8 cellular contexts compared by ENCODE assay signal in genomic region chr12:124992874-124993567, GRCh38. TPM values are rescaled to one million over a fixed set of nuclear protein-coding genes. Genes with fewer than 3 reads are reported as not detected.
DNase-seq lines count a peak whose midpoint lies in the region; ATAC-seq, FAIRE-seq and TF ChIP-seq lines count a peak whose summit lies in the region.

No MANE protein-coding gene starts in this region.

- H3K4me3 ChIP-seq in GM12878 (peak overlapping the region; percentile 58; the same call in 1 of the 2 replicates), kidney (ENCODE audit: low read length in 2 of 2) (peak overlapping the region; percentile 77 to 82)

- peaks cover 3% of the 10 kb centered on the region for H3K9me3 Mint-ChIP-seq in T-helper 2 cell treated with Interferon-gamma antibody and Interleukin-4, amounts not matched to agents 5 μg/mL and 100 μg/mL, for 36 hours

- H3K27me3 ChIP-seq in GM12878 (replicated peaks in 1 of 2; ENCODE audit: control insufficient read depth in 2 of 2, insufficient read depth in 2 of 2, low read length in 1 of 2), result no peaks in the 10 kb centered on the region

- no TSS peak for BruUV-seq in GM12878 (replicated peaks; lab: Mats Ljungman, UMichigan)

- TF ChIP-seq RAD21 in GM12878 (IDR thresholded peaks at IDR 0.05; ENCODE audit: insufficient read depth, low read depth, low read length), result 0 out of 2 replicates have a peak, but pooled peaks have one; percentile 5

- H3K27ac ChIP-seq in GM12878 (ENCODE audit: control insufficient read depth, insufficient read depth) (peak overlapping the region; percentile 47), kidney (ENCODE audit: low read depth in 2 of 2, low read length in 2 of 2) (peak overlapping the region in 1 of 2 donors; percentile 51)

- peak; percentile 31 for FAIRE-seq in GM12878 (lab: Jason Lieb, UNC)
- FAIRE-seq in kidney (lab: Jason Lieb, UNC), result no peak

- POLR2A ChIA-PET in GM12878 (lab: Charles Lee), result interaction anchor here (0.6 to 3.3 kb wide), 5 partner anchors 45 to 75 kb away, joined by 3 to 44 read pairs (median 5); partner anchors contain the start of gene UBC

- H3K9ac ChIP-seq in GM12878 (ENCODE audit: control insufficient read depth, insufficient read depth, low read length) (peak overlapping the region; percentile 59), kidney (ENCODE audit: low read length in 2 of 2) (peak overlapping the region; percentile 13 to 70)

- peaks cover 27% of the 10 kb centered on the region for H3K4me1 Mint-ChIP-seq in T-helper 2 cell treated with Interferon-gamma antibody and Interleukin-4, amounts not matched to agents 5 μg/mL and 100 μg/mL, for 36 hours (ENCODE audit: low read depth)

- H4K20me1 ChIP-seq in GM12878 (ENCODE audit: control insufficient read depth, insufficient read depth), result no peaks in the 10 kb centered on the region

- CTCF ChIA-PET in GM12878 (lab: Yijun Ruan, JAX), result interaction anchor here (1.1 to 2.7 kb wide), 2 partner anchors 45 to 53 kb away, joined by 3 to 20 read pairs; no protein-coding TSS in a partner anchor

- H3K79me2 ChIP-seq in GM12878 (ENCODE audit: control insufficient read depth, insufficient read depth, low read length), result peaks cover 52% of the 10 kb centered on the region

- H3K9me3 ChIP-seq in GM12878 (replicated peaks; ENCODE audit: control insufficient read depth, insufficient read depth, low read length) (no peaks in the 10 kb centered on the region), kidney (ENCODE audit: control insufficient read depth in 1 of 2, low read length in 2 of 2) (no peaks in the 10 kb centered on the region)

- H3K36me3 Mint-ChIP-seq in T-helper 2 cell treated with Interferon-gamma antibody and Interleukin-4, amounts not matched to agents 5 μg/mL and 100 μg/mL, for 36 hours (ENCODE audit: low read depth), result peaks cover 6% of the 10 kb centered on the region

- H3K27me3 Mint-ChIP-seq in T-helper 2 cell treated with Interferon-gamma antibody and Interleukin-4, amounts not matched to agents 5 μg/mL and 100 μg/mL, for 36 hours (ENCODE audit: low read depth), result no peaks in the 10 kb centered on the region

- H3K27ac Mint-ChIP-seq in T-helper 2 cell treated with Interferon-gamma antibody and Interleukin-4, amounts not matched to agents 5 μg/mL and 100 μg/mL, for 36 hours, result peak overlapping the region; percentile 97

- peak overlapping the region; percentile 89 for H2AFZ ChIP-seq in GM12878 (ENCODE audit: control insufficient read depth, low read depth, low read length)

- H3K4me1 ChIP-seq in GM12878 (ENCODE audit: control insufficient read depth, insufficient read depth, low read length) (peaks cover 14% of the 10 kb centered on the region), kidney (ENCODE audit: control insufficient read depth in 1 of 2, insufficient read depth in 1 of 2, low read depth in 1 of 2, low read length in 2 of 2) (peaks cover 2 to 18% of the 10 kb centered on the region in 2 donors)

- intact Hi-C loops in GM12878 (cut with micrococcal nuclease; ENCODE audit: unreplicated experiment), result loop anchor here (2.0 kb wide), 1 partner anchor 76 kb away; no protein-coding TSS in a partner anchor
- intact Hi-C loops in kidney (cut with DNase I), result no loop called here

- in situ Hi-C loops in G401 (cut with HindIII; ENCODE audit: low sequenced_read_pairs), result no loop called here
- in situ Hi-C loops in GM12878 (cut with MboI), result no loop called here

- H3K36me3 ChIP-seq in GM12878 (ENCODE audit: control insufficient read depth in 2 of 2, insufficient read depth in 2 of 2, low read length in 1 of 2) (no peaks in the 10 kb centered on the region), kidney (ENCODE audit: control insufficient read depth in 1 of 2, insufficient read depth in 2 of 2, low read length in 2 of 2) (no peaks in the 10 kb centered on the region)

- under 1% methylated on average over 15 of the region's 23 CpGs for WGBS in GM12878 (ENCODE audit: insufficient coverage, insufficient replicate concordance, low lambda C conversion rate, missing lambda C conversion rate)

- SMC1A ChIA-PET in GM12878 (lab: Charles Lee; ENCODE audit: uncharacterized antibody, unreplicated experiment), result interaction anchor here (1.6 to 3.1 kb wide), 2 partner anchors 56 to 75 kb away, joined by 3 to 11 read pairs; no protein-coding TSS in a partner anchor

- H3K4me3 Mint-ChIP-seq in T-helper 2 cell treated with Interferon-gamma antibody and Interleukin-4, amounts not matched to agents 5 μg/mL and 100 μg/mL, for 36 hours, result peak overlapping the region; percentile 87

- TF ChIP-seq CTCF in GM12878 (IDR thresholded peaks at IDR 0.05 in 2 of 3, conservative IDR thresholded peaks at IDR 0.05 in 1 of 3; ENCODE audit: control insufficient read depth in 2 of 3, extremely low read depth in 1 of 3, insufficient read depth in 1 of 3, low read depth in 3 of 3, low read length in 3 of 3) (peak; percentile 61 to 71 (median 66)), kidney (IDR thresholded peaks at IDR 0.05; ENCODE audit: borderline replicate concordance, extremely low read depth, insufficient read depth) (peak; percentile 12)

- peak overlapping the region; percentile 93 for H3K4me2 ChIP-seq in GM12878 (ENCODE audit: control insufficient read depth, insufficient read depth)

- peak; percentile 61 for DNase-seq in G401 (ENCODE audit: low spot score)
- DNase-seq in NCI-H2029 treated with DMSO at 0.1 percent for 48 hours (lab: John Stamatoyannopoulos, UW), result peak; percentile 80
- peak; percentile 85 for DNase-seq in T-helper 2 cell treated with Interferon-gamma antibody and Interleukin-4, amounts not matched to agents 5 μg/mL and 100 μg/mL, for 36 hours (ENCODE audit: low spot score)
- DNase-seq in GM12878 (ENCODE audit: low read depth, low spot score), result peak; percentile 69
- DNase-seq in kidney, result no peak
- peak; percentile 84 for DNase-seq in stimulated activated CD4-positive, alpha-beta T cell treated with anti-CD3 and anti-CD28 coated beads, Interleukin-2, amount 100 ng/mL, for 24 hours
- DNase-seq in mesenteric fat pad (ENCODE audit: low spot score), result no peak

- TF ChIP-seq POLR2A in GM12878 (IDR thresholded peaks at IDR 0.05; ENCODE audit: low read depth, low read length), result peak; percentile 34; the same call in 1 of the 2 replicates

- ATAC-seq in HG02642 (IDR thresholded peaks at IDR 0.05; ENCODE audit: poor library complexity, unreplicated experiment) (peak; percentile 32), GM12878 (peak; percentile 50)

- TF ChIP-seq EP300 in GM12878 (IDR thresholded peaks at IDR 0.05; ENCODE audit: borderline replicate concordance in 1 of 2, control insufficient read depth in 1 of 2, low read depth in 2 of 2, low read length in 2 of 2), result no peak

- RAD21 ChIA-PET in GM12878 (lab: Charles Lee; ENCODE audit: unreplicated experiment), result interaction anchor here (2.6 to 3.3 kb wide), 2 partner anchors 53 to 74 kb away, joined by 13 to 15 read pairs; no protein-coding TSS in a partner anchor

TF ChIP-seq in GM12878, 131 proteins besides CTCF, POLR2A, EP300 and RAD21 (continues in another document):
- no peak for TF ChIP-seq USF1 (IDR thresholded peaks at IDR 0.05; ENCODE audit: borderline replicate concordance, extremely low read length, insufficient read depth, low read depth, low read length)

RNA-seq across cellular contexts. Expression of gene BRI3BP, which starts 0.4 kb away (rescaled TPM):
- total RNA-seq in G401 (2014; rRNA removed; shearing (Covaris generic)), result 8.4 and 11.8 TPM in 2 replicates
- 27.0 and 27.3 TPM in 2 replicates for total RNA-seq in GM12878 (2013; cell fraction: nucleolus; rRNA removed)
- 29.3 and 31.7 TPM in 2 replicates for total RNA-seq in GM12878 (2014; rRNA removed)
- 28.7 and 30.1 TPM in 2 replicates for total RNA-seq in GM12878 (2014; rRNA removed; fragmentation: Illumina TruSeq; extraction: Trizol)
- 33.3 and 37.0 TPM in 2 replicates for total RNA-seq in GM12878 (2021)
- polyA plus RNA-seq in GM12878 (2011; ENCODE audit: low read depth), result 8.5 TPM
- 27.6 and 33.0 TPM in 2 replicates for polyA plus RNA-seq in GM12878 (2011; rRNA removed)
- polyA plus RNA-seq in GM12878 (2011; cell fraction: cytosol; rRNA removed), result 21.9 and 24.3 TPM in 2 replicates
- 5.6 and 7.6 TPM in 2 replicates for polyA plus RNA-seq in GM12878 (2011; cell fraction: nucleus; rRNA removed)
- polyA plus RNA-seq in GM12878 (2012), result 14.7 and 17.3 TPM in 2 replicates
- 30.3 and 31.9 TPM in 2 replicates for polyA plus RNA-seq in GM12878 (2014; fragmentation: Illumina TruSeq; extraction: Trizol)
- 10 to 100 TPM; 15.1 to 22.6 TPM for polyA plus RNA-seq in GM12878 (2014; fragmentation: Nextera tagmentation; extraction: Ambion mirVana)
- polyA plus RNA-seq in GM12878 (2014; rRNA removed), result 24.3 and 24.6 TPM in 2 replicates
- 10 to 100 TPM; 11.5 to 33.5 TPM for polyA plus RNA-seq in GM12878 (2016; fragmentation: Nextera tagmentation; extraction: Ambion mirVana)
- polyA minus RNA-seq in GM12878 (2011; rRNA and poly(A)+ RNA removed), result 29.6 and 36.6 TPM in 2 replicates
- polyA minus RNA-seq in GM12878 (2011; cell fraction: cytosol; rRNA and poly(A)+ RNA removed), result 18.6 and 20.7 TPM in 2 replicates
- polyA minus RNA-seq in GM12878 (2011; cell fraction: nucleus; rRNA and poly(A)+ RNA removed), result 3.6 and 8.3 TPM in 2 replicates
- 8.8 TPM for total RNA-seq in kidney
- 6.8 TPM for polyA plus RNA-seq in kidney (ENCODE audit: insufficient read depth, low read depth, low replicate concordance)
- total RNA-seq in mesenteric fat pad, result 4.5 TPM

RNA-seq across cellular contexts. Expression of gene DHX37, which starts 4.1 kb away (rescaled TPM):
- 39.4 and 46.6 TPM in 2 replicates for total RNA-seq in G401 (2014; rRNA removed; shearing (Covaris generic))
- total RNA-seq in GM12878 (2013; cell fraction: nucleolus; rRNA removed), result 51.4 and 67.6 TPM in 2 replicates
- total RNA-seq in GM12878 (2014; rRNA removed), result 29.0 and 32.5 TPM in 2 replicates
- total RNA-seq in GM12878 (2014; rRNA removed; fragmentation: Illumina TruSeq; extraction: Trizol), result 12.8 and 15.5 TPM in 2 replicates
- 40.7 and 45.5 TPM in 2 replicates for total RNA-seq in GM12878 (2021)
- polyA plus RNA-seq in GM12878 (2011; ENCODE audit: low read depth), result 6.4 TPM
- polyA plus RNA-seq in GM12878 (2011; rRNA removed), result 4.4 and 11.8 TPM in 2 replicates
- 12.9 and 16.4 TPM in 2 replicates for polyA plus RNA-seq in GM12878 (2011; cell fraction: cytosol; rRNA removed)
- 57.1 and 82.7 TPM in 2 replicates for polyA plus RNA-seq in GM12878 (2011; cell fraction: nucleus; rRNA removed)
- 16.8 and 20.4 TPM in 2 replicates for polyA plus RNA-seq in GM12878 (2012)
- 4.5 and 12.5 TPM in 2 replicates for polyA plus RNA-seq in GM12878 (2014; fragmentation: Illumina TruSeq; extraction: Trizol)
- under 1 TPM; 0.21 to 0.84 TPM for polyA plus RNA-seq in GM12878 (2014; fragmentation: Nextera tagmentation; extraction: Ambion mirVana)
- 24.3 and 28.5 TPM in 2 replicates for polyA plus RNA-seq in GM12878 (2014; rRNA removed)
- polyA plus RNA-seq in GM12878 (2016; fragmentation: Nextera tagmentation; extraction: Ambion mirVana), result 10 to 100 TPM; 29.9 to 31.5 TPM
- 16.5 and 29.9 TPM in 2 replicates for polyA minus RNA-seq in GM12878 (2011; rRNA and poly(A)+ RNA removed)
- 13.2 and 14.7 TPM in 2 replicates for polyA minus RNA-seq in GM12878 (2011; cell fraction: cytosol; rRNA and poly(A)+ RNA removed)
- 16.6 and 36.5 TPM in 2 replicates for polyA minus RNA-seq in GM12878 (2011; cell fraction: nucleus; rRNA and poly(A)+ RNA removed)
- total RNA-seq in kidney, result 20.3 TPM
- 6.1 TPM for polyA plus RNA-seq in kidney (ENCODE audit: insufficient read depth, low read depth, low replicate concordance)
- 23.8 TPM for total RNA-seq in mesenteric fat pad

Comparison
In these comparisons a context has a peak if more than half of its experiments do, and no peak if none do; other contexts are left out.
1. DNase-seq: peak in G401 (single experiment), NCI-H2029 treated with DMSO at 0.1 percent for 48 hours (single experiment), T-helper 2 cell treated with Interferon-gamma antibody and Interleukin-4, amounts not matched to agents 5 μg/mL and 100 μg/mL, for 36 hours (single experiment), GM12878 (single experiment) and stimulated activated CD4-positive, alpha-beta T cell treated with anti-CD3 and anti-CD28 coated beads, Interleukin-2, amount 100 ng/mL, for 24 hours (2 of 2); none in kidney (single experiment) and mesenteric fat pad (single experiment).